In the genomic region with DNA sequence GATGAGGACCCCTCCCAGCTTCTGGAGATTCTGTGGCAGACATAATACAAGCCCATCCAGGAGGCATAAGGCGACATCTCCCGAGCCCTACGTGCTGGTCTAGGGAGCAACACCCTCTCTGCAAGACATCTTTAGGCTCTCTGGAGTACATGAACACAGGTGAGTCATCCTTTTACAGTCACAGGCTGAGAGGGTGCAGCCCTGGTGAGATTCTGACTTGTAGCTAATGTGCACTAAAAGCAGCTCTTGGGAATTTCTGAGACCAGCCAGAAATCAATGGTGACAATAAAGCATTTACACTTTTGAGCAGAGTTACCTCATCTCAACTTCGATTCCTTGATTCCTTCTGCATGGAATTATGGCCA, we compare ENCODE assay signal across 17 cellular contexts.
DNase-seq lines count a peak whose midpoint lies in the region; ATAC-seq, FAIRE-seq and TF ChIP-seq lines count a peak whose summit lies in the region.
"Had no signal": no experiment of that assay in that cellular context is flagged by ENCODE, and none has a peak within 500 bp of the region (broad histone marks: within the 10 kb centered on the region; RNA-seq: fewer than 3 reads in every experiment).

No MANE protein-coding gene starts in this region.

- intact Hi-C loops in IMR-90 (cut with micrococcal nuclease): no loop called here
- intact Hi-C loops in adrenal gland (cut with DNase I): no loop called here

- dilution Hi-C loops in IMR-90 (cut with HindIII; ENCODE audit: low sequenced_read_pairs, unreplicated experiment): no loop called here

- H3K9me1 ChIP-seq in IMR-90 (ENCODE audit: insufficient read depth, low read length): no peaks in the 10 kb centered on the region

- no peaks in the 10 kb centered on the region for H3K23me2 ChIP-seq in H1 (ENCODE audit: low read depth, low read length)

- H3K4me3 ChIP-seq in IMR-90 (ENCODE audit: insufficient read depth, low read depth, low read length) (no peak overlapping the region), H1 (ENCODE audit: extremely low read depth in 1 of 4, insufficient read depth in 2 of 4, low read depth in 3 of 4, low read length in 4 of 4) (no peak overlapping the region), adrenal gland (no peak overlapping the region)
- H3K4me3 ChIP-seq: upper lobe of left lung had no signal

- H3K4me1 ChIP-seq in IMR-90 (ENCODE audit: control insufficient read depth, insufficient read depth, low read length) (no peaks in the 10 kb centered on the region), H1 (replicated peaks in 1 of 4; ENCODE audit: control insufficient read depth in 3 of 4, insufficient read depth in 4 of 4, low read length in 3 of 4) (no peaks in the 10 kb centered on the region), adrenal gland (replicated peaks in 1 of 2) (peaks cover 3 to 7% of the 10 kb centered on the region in 2 donors)
- H3K4me1 ChIP-seq: upper lobe of left lung had no signal

- no peak for FAIRE-seq in H1 (lab: Jason Lieb, UNC)
- FAIRE-seq: frontal cortex, kidney had no signal

- H3K4ac ChIP-seq in IMR-90 (ENCODE audit: low read depth, low read length) (no peak overlapping the region), H1 (replicated peaks; ENCODE audit: insufficient read length, low read depth, low read length) (no peak overlapping the region)

- H3K79me2 ChIP-seq in H1 (ENCODE audit: control insufficient read depth in 1 of 2, insufficient read depth in 2 of 2, low read length in 2 of 2): no peaks in the 10 kb centered on the region

- H2BK120ac ChIP-seq in IMR-90 (ENCODE audit: low read depth, low read length) (no peak overlapping the region), H1 (replicated peaks; ENCODE audit: low read depth, low read length) (no peak overlapping the region)

- H4K5ac ChIP-seq in IMR-90 (ENCODE audit: low read depth, low read length) (no peak overlapping the region), H1 (ENCODE audit: insufficient read length, low read depth, low read length) (no peak overlapping the region)

- H3K27ac ChIP-seq in IMR-90 (ENCODE audit: insufficient read depth, low read length): no peak overlapping the region
- H3K27ac ChIP-seq in H1 (ENCODE audit: low read depth, low read length): no peak overlapping the region
- no peak overlapping the region for H3K27ac ChIP-seq in adrenal gland
- H3K27ac ChIP-seq: upper lobe of left lung had no signal

- H3K9ac ChIP-seq in IMR-90 (ENCODE audit: low read depth, low read length) (no peak overlapping the region), H1 (replicated peaks in 1 of 4; ENCODE audit: extremely low read depth in 1 of 4, low read depth in 3 of 4, low read length in 3 of 4) (no peak overlapping the region)

- 83% methylated on average over 3 of the region's 4 CpGs; no CpG with 5 or more reads in 1 of the 2 experiments for WGBS in IMR-90 (ENCODE audit: extremely low coverage in 2 of 2, insufficient read length in 1 of 2), 2 experiments
- WGBS in H1 (ENCODE audit: extremely low coverage in 1 of 2, insufficient coverage in 1 of 2, insufficient read length in 1 of 2, insufficient replicate concordance in 2 of 2, low coverage in 1 of 2, low lambda C conversion rate in 2 of 2, missing lambda C conversion rate in 1 of 2), 2 experiments: 89% methylated on average over 4 of the region's 4 CpGs; no CpG with 5 or more reads in 1 of the 2 experiments
- 96 to 100% (median 98%) methylated on average over 1 to 4 of the region's 4 CpGs for WGBS in adrenal gland, 4 donors

- CTCF ChIA-PET in IMR-90 (lab: Yijun Ruan, JAX): no interaction called here
- CTCF ChIA-PET in H1 (lab: Charles Lee; ENCODE audit: partially characterized antibody): interaction anchor here (0.7 to 1.6 kb wide), 6 partner anchors 8 to 99 kb away, joined by 3 to 5 read pairs (median 4); no protein-coding TSS in a partner anchor

- H3K27me3 ChIP-seq in IMR-90 (ENCODE audit: control insufficient read depth, insufficient read depth, low read length) (no peaks in the 10 kb centered on the region), H1 (replicated peaks in 1 of 4; ENCODE audit: control insufficient read depth in 3 of 4, extremely low read depth in 1 of 4, insufficient read depth in 3 of 4, low read length in 3 of 4) (no peaks in the 10 kb centered on the region), adrenal gland (no peaks in the 10 kb centered on the region)
- H3K27me3 ChIP-seq: upper lobe of left lung had no signal

- H2BK15ac ChIP-seq in IMR-90 (ENCODE audit: low read depth, low read length) (no peak overlapping the region), H1 (ENCODE audit: low read length) (no peak overlapping the region)

- H3K79me1 ChIP-seq in IMR-90 (ENCODE audit: low read depth in 1 of 2, low read length in 2 of 2) (0 out of 4 replicates have a peak, but pooled peaks cover 4 to 8% of the 10 kb centered on the region in 2 experiments), H1 (ENCODE audit: low read depth, low read length) (no peaks in the 10 kb centered on the region; the same call in 1 of the 2 replicates)

- 0 out of 2 replicates have a peak overlapping the region, but pooled peaks have one; percentile 33 for H2AK5ac ChIP-seq in IMR-90 (ENCODE audit: low read depth, low read length)
- no peak overlapping the region for H2AK5ac ChIP-seq in H1 (ENCODE audit: low read depth, low read length)

- TF ChIP-seq RAD21 in IMR-90 (IDR thresholded peaks at IDR 0.05; ENCODE audit: low read length) (no peak), H1 (IDR thresholded peaks at IDR 0.05 in 1 of 2, conservative IDR thresholded peaks at IDR 0.05 in 1 of 2; ENCODE audit: low read depth in 2 of 2, low read length in 2 of 2) (no peak)

- H3K56ac ChIP-seq in IMR-90 (ENCODE audit: extremely low read depth, insufficient read depth, low read length): no peak overlapping the region
- H3K56ac ChIP-seq in H1 (replicated peaks; ENCODE audit: insufficient read length, low read depth, low read length): no peak overlapping the region

- peak overlapping the region; percentile 8 for H2AK9ac ChIP-seq in IMR-90 (replicated peaks; ENCODE audit: low read depth, low read length, poor library complexity)

- no peak overlapping the region for H3K23ac ChIP-seq in IMR-90 (ENCODE audit: low read depth, low read length)
- H3K23ac ChIP-seq in H1 (ENCODE audit: insufficient read length): no peak overlapping the region

- in situ Hi-C loops in IMR-90 (cut with MboI; ENCODE audit: low sequenced_read_pairs): no loop called here

- H3K18ac ChIP-seq in IMR-90 (ENCODE audit: low read depth, low read length) (no peak overlapping the region), H1 (ENCODE audit: extremely low read depth, low read length) (no peak overlapping the region)

- DNase-seq in Daoy (ENCODE audit: low read depth): peak; percentile 44
- peak; percentile 62 for DNase-seq in IMR-90
- DNase-seq in H1 (ENCODE audit: low read depth in 1 of 2, low spot score in 2 of 2): no peak
- no peak for DNase-seq in memory B cell (ENCODE audit: low spot score in 2 of 2)
- DNase-seq in adrenal gland: no peak
- DNase-seq in stimulated activated CD4-positive, alpha-beta T cell treated with anti-CD3 and anti-CD28 coated beads, Interleukin-1b, Interleukin-23, amount 100 ng/mL, for 48 hours: no peak
- DNase-seq in activated CD4-positive, CD25-positive, alpha-beta regulatory T cell (lab: John Stamatoyannopoulos, UW): no peak
- DNase-seq: activated T-cell treated with anti-CD3 and anti-CD28 coated beads for 4 hours, amniotic stem cell, kidney, NCI-H1436, NCI-H510A, OCI-M1, upper lobe of left lung had no signal

- peaks cover 10% of the 10 kb centered on the region for H3K4me1 Mint-ChIP-seq in memory B cell

- H3K4me2 ChIP-seq in IMR-90 (ENCODE audit: low read depth, low read length) (no peak overlapping the region), H1 (ENCODE audit: insufficient read depth in 1 of 2, low read depth in 2 of 2, low read length in 2 of 2) (no peak overlapping the region)

- peaks cover 8% of the 10 kb centered on the region for H3K36me3 Mint-ChIP-seq in memory B cell

- BruUV-seq in IMR-90 (replicated peaks; lab: Mats Ljungman, UMichigan): no TSS peak

- H3K4me3 Mint-ChIP-seq in memory B cell: no peak overlapping the region
- H3K4me3 Mint-ChIP-seq: dendritic cell treated with granulocyte-macrophage colony-stimulating factor and Interleukin-4, amounts not matched to agents 40 ng/mL and 50 ng/mL, for 4 days had no signal

- TF ChIP-seq CTCF in IMR-90 (conservative IDR thresholded peaks at IDR 0.05; ENCODE audit: low read depth, low read length) (no peak), H1 (IDR thresholded peaks at IDR 0.05; ENCODE audit: control extremely low read depth in 1 of 3, insufficient read depth in 1 of 3, low read depth in 1 of 3, low read length in 3 of 3) (no peak), adrenal gland (IDR thresholded peaks at IDR 0.05) (no peak)

- H2BK12ac ChIP-seq in H1 (ENCODE audit: low read depth, low read length): no peak overlapping the region

- H2BK20ac ChIP-seq in IMR-90 (ENCODE audit: low read depth, low read length) (no peak overlapping the region), H1 (ENCODE audit: low read length) (no peak overlapping the region)

- ATAC-seq in IMR-90 (ENCODE audit: low read depth): peak; percentile 54; the same call in 1 of the 2 replicates
- ATAC-seq in memory B cell (ENCODE audit: low read depth): no peak
- no peak for ATAC-seq in HG03280 (IDR thresholded peaks at IDR 0.05; ENCODE audit: unreplicated experiment)

- no peak for TF ChIP-seq EP300 in H1 (IDR thresholded peaks at IDR 0.05; ENCODE audit: borderline replicate concordance in 1 of 2, low read depth in 2 of 2, low read length in 2 of 2)

- H3K14ac ChIP-seq in IMR-90 (replicated peaks; ENCODE audit: low read depth, low read length) (no peak overlapping the region), H1 (ENCODE audit: insufficient read length) (no peak overlapping the region)

- 0 out of 2 replicates have a peak, but pooled peaks cover 2% of the 10 kb centered on the region for H3K36me3 ChIP-seq in IMR-90 (ENCODE audit: control insufficient read depth, insufficient read depth, low read length)
- H3K36me3 ChIP-seq in H1 (ENCODE audit: control insufficient read depth in 2 of 4, insufficient read depth in 4 of 4, low read length in 3 of 4): no peaks in the 10 kb centered on the region; a peak in 1 of 8 replicates
- H3K36me3 ChIP-seq in adrenal gland (replicated peaks in 1 of 2): no peaks in the 10 kb centered on the region
- H3K36me3 ChIP-seq: upper lobe of left lung had no signal

- H2BK5ac ChIP-seq in IMR-90 (ENCODE audit: low read depth, low read length, poor library complexity, severe bottlenecking): no peak overlapping the region
- 0 out of 2 replicates have a peak overlapping the region, but pooled peaks have one; percentile 5 for H2BK5ac ChIP-seq in H1 (ENCODE audit: low read depth, low read length)

- peak overlapping the region; percentile 48 for H3K27ac Mint-ChIP-seq in memory B cell
- H3K27ac Mint-ChIP-seq: dendritic cell treated with granulocyte-macrophage colony-stimulating factor and Interleukin-4, amounts not matched to agents 40 ng/mL and 50 ng/mL, for 4 days had no signal

- H3K27me3 Mint-ChIP-seq in memory B cell: no peaks in the 10 kb centered on the region
- H3K27me3 Mint-ChIP-seq: dendritic cell treated with granulocyte-macrophage colony-stimulating factor and Interleukin-4, amounts not matched to agents 40 ng/mL and 50 ng/mL, for 4 days had no signal

- POLR2A ChIA-PET in IMR-90 (lab: Charles Lee; ENCODE audit: unreplicated experiment) (no interaction called here), H1 (lab: Charles Lee; ENCODE audit: partially characterized antibody) (no interaction called here)

- TF ChIP-seq POLR2A in IMR-90 (IDR thresholded peaks at IDR 0.05; ENCODE audit: low read depth, low read length): no peak
- TF ChIP-seq POLR2A in H1 (IDR thresholded peaks at IDR 0.05; ENCODE audit: control extremely low read depth in 1 of 2, low read depth in 2 of 2, low read length in 2 of 2): no peak
- TF ChIP-seq POLR2A in adrenal gland (IDR thresholded peaks at IDR 0.05): no peak

- H2AFZ ChIP-seq in IMR-90 (replicated peaks; ENCODE audit: low read length, poor library complexity) (no peak overlapping the region), H1 (ENCODE audit: low read length) (no peak overlapping the region)

- H4K20me1 ChIP-seq in IMR-90 (ENCODE audit: insufficient read depth, low read length) (no peaks in the 10 kb centered on the region), H1 (replicated peaks in 1 of 2; ENCODE audit: control insufficient read depth in 1 of 2, insufficient read depth in 2 of 2, low read length in 2 of 2) (no peaks in the 10 kb centered on the region)

- peaks cover 6% of the 10 kb centered on the region for H3K9me3 Mint-ChIP-seq in memory B cell

- no peak overlapping the region; the same call in 1 of the 2 replicates for H4K91ac ChIP-seq in IMR-90 (ENCODE audit: insufficient read depth, low read depth, low read length)
- H4K91ac ChIP-seq in H1 (replicated peaks; ENCODE audit: insufficient read length, low read length): no peak overlapping the region

- H4K8ac ChIP-seq in IMR-90 (ENCODE audit: low read depth in 2 of 2, low read length in 2 of 2) (no peak overlapping the region), H1 (ENCODE audit: extremely low read depth, insufficient read depth, low read length) (no peak overlapping the region)

- no peaks in the 10 kb centered on the region; the same call in 1 of the 2 replicates for H3K9me3 ChIP-seq in IMR-90 (ENCODE audit: control insufficient read depth, insufficient read depth, low read length)
- 0 out of 4 replicates have a peak, but pooled peaks cover 0 to 4% of the 10 kb centered on the region in 2 experiments for H3K9me3 ChIP-seq in H1 (ENCODE audit: insufficient read depth in 2 of 2, low read depth in 1 of 2, low read length in 1 of 2)
- no peaks in the 10 kb centered on the region for H3K9me3 ChIP-seq in adrenal gland (replicated peaks in 1 of 3)

Comparison
In these comparisons a context has a peak if more than half of its experiments do, and no peak if none do; other contexts are left out.
1. DNase-seq: peak in Daoy (single experiment) and IMR-90 (single experiment); none in H1 (0 of 2), memory B cell (0 of 2), adrenal gland (0 of 7), stimulated activated CD4-positive, alpha-beta T cell treated with anti-CD3 and anti-CD28 coated beads, Interleukin-1b, Interleukin-23, amount 100 ng/mL, for 48 hours (single experiment) and activated CD4-positive, CD25-positive, alpha-beta regulatory T cell (0 of 4).